ENCODE assay signal across 1 cellular context in genomic region chr7:123557631-123558505, GRCh38.
TF ChIP-seq lines count a peak whose summit lies in the region.

Gene NDUFA5 (minus strand): TSS chr7:123557818. CDS start chr7:123557795, 23 bp downstream.

TF ChIP-seq in HepG2, 621 proteins besides CTCF, POLR2A, EP300 and RAD21 (continued from another document and continues in another):
- TF ChIP-seq NR2C2 (CRISPR knock-in tag; IDR thresholded peaks at IDR 0.05; ENCODE audit: borderline replicate concordance) (peak; percentile 60; the same call in 1 of the 2 replicates), CEBPG (CRISPR knock-in tag; IDR thresholded peaks at IDR 0.05) (no peak; the same call in 1 of the 2 replicates), ZBTB39 (CRISPR knock-in tag; IDR thresholded peaks at IDR 0.05) (no peak), NFAT5 (CRISPR knock-in tag; IDR thresholded peaks at IDR 0.05) (0 out of 2 replicates have a peak, but pooled peaks have one; percentile 6), TBL1XR1 (IDR thresholded peaks at IDR 0.05; ENCODE audit: borderline replicate concordance, low read length, partially characterized antibody) (no peak), SALL1 (CRISPR knock-in tag; IDR thresholded peaks at IDR 0.05) (peak; percentile 69; the same call in 1 of the 2 replicates), SMAD1 (CRISPR knock-in tag; IDR thresholded peaks at IDR 0.05; ENCODE audit: borderline replicate concordance, low read depth) (no peak), ONECUT2 (CRISPR knock-in tag; IDR thresholded peaks at IDR 0.05) (no peak), FOXK1 (CRISPR knock-in tag; IDR thresholded peaks at IDR 0.05; ENCODE audit: borderline replicate concordance, low read depth) (peak; percentile 58; the same call in 1 of the 2 replicates), ZNF780A (CRISPR knock-in tag; IDR thresholded peaks at IDR 0.05) (no peak), ZSCAN25 (CRISPR knock-in tag; IDR thresholded peaks at IDR 0.05) (no peak), ATF7-NPFF (CRISPR knock-in tag; IDR thresholded peaks at IDR 0.05; ENCODE audit: low read depth) (peak; percentile 65), SOX13 (IDR thresholded peaks at IDR 0.05) (no peak), SOX13 (CRISPR knock-in tag; conservative IDR thresholded peaks at IDR 0.05 in 1 of 2, IDR thresholded peaks at IDR 0.05 in 1 of 2) (peak in 1 of 2 experiments; percentile 19; a peak in 1 of 4 replicates), ZNF446 (CRISPR knock-in tag; IDR thresholded peaks at IDR 0.05) (no peak), KMT2B (CRISPR knock-in tag; IDR thresholded peaks at IDR 0.05) (peak; percentile 98), TGIF2 (CRISPR knock-in tag; IDR thresholded peaks at IDR 0.05) (peak; percentile 83), CBX1 (IDR thresholded peaks at IDR 0.05; ENCODE audit: low read depth) (no peak), ZNF891 (CRISPR knock-in tag; IDR thresholded peaks at IDR 0.05) (peak; percentile 70; the same call in 1 of the 2 replicates), PRPF4 (IDR thresholded peaks at IDR 0.05; ENCODE audit: low read depth, low read length, poor library complexity, severe bottlenecking) (no peak), TRIM24 (CRISPR knock-in tag; IDR thresholded peaks at IDR 0.05) (no peak), ZNF790 (CRISPR knock-in tag; IDR thresholded peaks at IDR 0.05; ENCODE audit: borderline replicate concordance) (no peak), ZSCAN5A (CRISPR knock-in tag; IDR thresholded peaks at IDR 0.05; ENCODE audit: borderline replicate concordance) (peak; percentile 89; the same call in 1 of the 2 replicates), TFAP4 (IDR thresholded peaks at IDR 0.05; ENCODE audit: borderline replicate concordance, low read depth) (peak; percentile 48; the same call in 1 of the 2 replicates), PRDM10 (CRISPR knock-in tag; IDR thresholded peaks at IDR 0.05; ENCODE audit: low read depth) (no peak), ZNF775 (CRISPR knock-in tag; IDR thresholded peaks at IDR 0.05; ENCODE audit: borderline replicate concordance) (no peak), ARNTL (CRISPR knock-in tag; IDR thresholded peaks at IDR 0.05) (no peak), AKAP8 (CRISPR knock-in tag; IDR thresholded peaks at IDR 0.05) (no peak), FOXA3 (CRISPR knock-in tag; IDR thresholded peaks at IDR 0.05) (peak; percentile 29; the same call in 1 of the 2 replicates), ERF (CRISPR knock-in tag; IDR thresholded peaks at IDR 0.05) (peak; percentile 61), SRF (IDR thresholded peaks at IDR 0.05; ENCODE audit: low read depth, low read length) (peak; percentile 93), HNRNPLL (IDR thresholded peaks at IDR 0.05; ENCODE audit: low read depth, low read length, poor library complexity, severe bottlenecking) (no peak), YEATS4 (CRISPR knock-in tag; IDR thresholded peaks at IDR 0.05; ENCODE audit: borderline replicate concordance) (peak; percentile 60; the same call in 1 of the 2 replicates), FOSL1 (CRISPR knock-in tag; IDR thresholded peaks at IDR 0.05; ENCODE audit: borderline replicate concordance) (no peak), ZNF556 (CRISPR knock-in tag; IDR thresholded peaks at IDR 0.05; ENCODE audit: borderline replicate concordance) (peak; percentile 61; the same call in 1 of the 2 replicates), FOXA1 (IDR thresholded peaks at IDR 0.05) (no peak), FOXA1 (CRISPR knock-in tag; IDR thresholded peaks at IDR 0.05) (no peak), ZNF619 (CRISPR knock-in tag; IDR thresholded peaks at IDR 0.05) (peak; percentile 94; the same call in 1 of the 2 replicates), ZNF660 (CRISPR knock-in tag; IDR thresholded peaks at IDR 0.05; ENCODE audit: borderline replicate concordance, low read depth) (no peak), ZNF431 (CRISPR knock-in tag; IDR thresholded peaks at IDR 0.05; ENCODE audit: borderline replicate concordance, low read depth) (no peak), ETV5 (CRISPR knock-in tag; IDR thresholded peaks at IDR 0.05; ENCODE audit: borderline replicate concordance) (no peak; the same call in 1 of the 2 replicates), KLF9 (CRISPR knock-in tag; IDR thresholded peaks at IDR 0.05; ENCODE audit: low read depth) (no peak), PHF5A (CRISPR knock-in tag; IDR thresholded peaks at IDR 0.05; ENCODE audit: low read depth, unreplicated experiment) (no peak), ZNF572 (CRISPR knock-in tag; IDR thresholded peaks at IDR 0.05) (no peak), ZNF83 (CRISPR knock-in tag; IDR thresholded peaks at IDR 0.05; ENCODE audit: borderline replicate concordance) (no peak), GATAD1 (CRISPR knock-in tag; IDR thresholded peaks at IDR 0.05) (peak; percentile 90), ZNF33B (CRISPR knock-in tag; IDR thresholded peaks at IDR 0.05) (no peak), PLRG1 (conservative IDR thresholded peaks at IDR 0.05) (no peak), ZNF275 (CRISPR knock-in tag; IDR thresholded peaks at IDR 0.05; ENCODE audit: borderline replicate concordance) (peak; percentile 84; the same call in 1 of the 2 replicates), ZC3H4 (CRISPR knock-in tag; IDR thresholded peaks at IDR 0.05; ENCODE audit: borderline replicate concordance) (no peak), NKX3-1 (CRISPR knock-in tag; IDR thresholded peaks at IDR 0.05) (peak; percentile 66)
